8 cellular contexts compared by ENCODE assay signal in genomic region chr3:146543461-146544012, GRCh38. TPM values are rescaled to one million over a fixed set of nuclear protein-coding genes. Genes with fewer than 3 reads are reported as not detected.
DNase-seq lines count a peak whose midpoint lies in the region; ATAC-seq and TF ChIP-seq lines count a peak whose summit lies in the region.

No MANE protein-coding gene starts in this region.

- no peak overlapping the region for H2BK15ac ChIP-seq in mesenchymal stem cell (ENCODE audit: low read depth, poor library complexity, severe bottlenecking)

- no peak overlapping the region for H2BK12ac ChIP-seq in mesenchymal stem cell (ENCODE audit: low read length in 2 of 2)

- H2BK5ac ChIP-seq in mesenchymal stem cell (ENCODE audit: low read depth, low read length, poor library complexity, severe bottlenecking): no peak overlapping the region

- H3K18ac ChIP-seq in mesenchymal stem cell (ENCODE audit: low read depth in 1 of 2, low read length in 2 of 2): peak overlapping the region in 1 of 2 experiments; percentile 94

- no peak overlapping the region for H4K8ac ChIP-seq in mesenchymal stem cell (ENCODE audit: low read length)

- peak overlapping the region; percentile 92 for H3K9ac ChIP-seq in mesenchymal stem cell (ENCODE audit: low read length)

- H2BK120ac ChIP-seq in mesenchymal stem cell (ENCODE audit: low read depth, low read length): no peak overlapping the region

- peaks cover 4% of the 10 kb centered on the region for H3K79me1 ChIP-seq in mesenchymal stem cell (replicated peaks; ENCODE audit: low read length, poor library complexity, severe bottlenecking)

- H3K23ac ChIP-seq in mesenchymal stem cell (ENCODE audit: low read length in 2 of 2): no peak overlapping the region

- no peak overlapping the region for H3K14ac ChIP-seq in mesenchymal stem cell (ENCODE audit: low read length in 2 of 2)

- no peak overlapping the region for H2AK5ac ChIP-seq in mesenchymal stem cell (ENCODE audit: low read length, severe bottlenecking)

- H3K27ac ChIP-seq in coronary artery: peak overlapping the region; percentile 95 to 97
- H3K27ac ChIP-seq in mesenchymal stem cell (ENCODE audit: low read length, poor library complexity, severe bottlenecking): no peak overlapping the region
- peak overlapping the region; percentile 72 for H3K27ac ChIP-seq in aorta (ENCODE audit: low read depth in 1 of 2, low read length in 2 of 2)

- H3K4me2 ChIP-seq in mesenchymal stem cell (ENCODE audit: low read length, poor library complexity, severe bottlenecking): peak overlapping the region; percentile 84

- TF ChIP-seq CTCF in coronary artery (IDR thresholded peaks at IDR 0.05): no peak

- no peak overlapping the region for H2AFZ ChIP-seq in mesenchymal stem cell (ENCODE audit: low read depth, low read length)

- H4K91ac ChIP-seq in mesenchymal stem cell (ENCODE audit: low read length): no peak overlapping the region

- DNase-seq in activated CD4-positive, CD25-positive, alpha-beta regulatory T cell treated with anti-CD3 and anti-CD28 coated beads, Interleukin-2, amount 50 U/mL, for 72 hours: no peak
- peak; percentile 79 for DNase-seq in OCI-M1 (lab: John Stamatoyannopoulos, UW)
- DNase-seq in coronary artery (ENCODE audit: low spot score): no peak
- DNase-seq in mesenchymal stem cell: peak; percentile 63
- peak in 1 of 2 donors; percentile 47 for DNase-seq in aorta
- DNase-seq in GM19240 (ENCODE audit: insufficient read length, low spot score): no peak

- H3K4me3 ChIP-seq in coronary artery (peak overlapping the region; percentile 77), mesenchymal stem cell (ENCODE audit: insufficient read depth in 1 of 2, low read depth in 1 of 2, low read length in 2 of 2) (peak overlapping the region; percentile 78 to 81), aorta (ENCODE audit: low read length in 2 of 2) (peak overlapping the region; percentile 61)

- WGBS in mesenchymal stem cell: 2% methylated on average over 9 of the region's 10 CpGs
- WGBS in aorta, 2 donors: 2 to 6% methylated on average over 10 of the region's 10 CpGs

- H3K4me1 ChIP-seq in mesenchymal stem cell (ENCODE audit: control insufficient read depth, insufficient read depth, low read depth, low read length) (no peaks in the 10 kb centered on the region), aorta (ENCODE audit: control insufficient read depth in 1 of 2, insufficient read depth in 2 of 2, low read length in 2 of 2) (no peaks in the 10 kb centered on the region)

- peak; percentile 4 to 10 for ATAC-seq in activated CD4-positive, CD25-positive, alpha-beta regulatory T cell treated with anti-CD3 and anti-CD28 coated beads, Interleukin-2, amount 50 U/mL, for 24 hours
- ATAC-seq in HG02840 (IDR thresholded peaks at IDR 0.05; ENCODE audit: low FRiP score, unreplicated experiment): peak; percentile 6
- ATAC-seq in aorta (ENCODE audit: low FRiP score): peak; percentile 66

- no peak overlapping the region for H3K4ac ChIP-seq in mesenchymal stem cell (ENCODE audit: low read depth in 1 of 2, low read length in 2 of 2)

- H3K36me3 ChIP-seq in mesenchymal stem cell (ENCODE audit: control insufficient read depth in 1 of 2, insufficient read depth in 2 of 2, low read depth in 1 of 2, low read length in 2 of 2): peaks cover 3 to 5% of the 10 kb centered on the region in 2 experiments
- no peaks in the 10 kb centered on the region for H3K36me3 ChIP-seq in aorta (ENCODE audit: control insufficient read depth in 1 of 2, insufficient read depth in 2 of 2, low read length in 1 of 2)

- H3K9me3 ChIP-seq in mesenchymal stem cell (ENCODE audit: control insufficient read depth, low read length) (no peaks in the 10 kb centered on the region), aorta (ENCODE audit: control insufficient read depth, low read length) (no peaks in the 10 kb centered on the region)

- intact Hi-C loops in aorta (cut with DNase I): no loop called here

- H3K27me3 ChIP-seq in mesenchymal stem cell (ENCODE audit: control insufficient read depth in 1 of 2, insufficient read depth in 1 of 2, low read length in 2 of 2): no peaks in the 10 kb centered on the region
- H3K27me3 ChIP-seq in aorta (ENCODE audit: control insufficient read depth in 1 of 2, insufficient read depth in 2 of 2, low read length in 1 of 2): no peaks in the 10 kb centered on the region

RNA-seq across cellular contexts. Expression of gene PLSCR1, which starts 0.9 kb away (rescaled TPM):
- polyA plus RNA-seq in mesenchymal stem cell (2013, experiment 1 of 2): 28.7 TPM
- 26.6 TPM for polyA plus RNA-seq in mesenchymal stem cell (2013, experiment 2 of 2)
- 100 to 1,000 TPM; 149 to 193 TPM for total RNA-seq in aorta
- polyA plus RNA-seq in aorta: 10 to 100 TPM; 52.3 to 68.5 TPM

Comparison
In these comparisons a context has a peak if more than half of its experiments do, and no peak if none do; other contexts are left out.
1. ATAC-seq: peak in every context shown above with its lines; median percentile 66 in aorta; 7 in activated CD4-positive, CD25-positive, alpha-beta regulatory T cell treated with anti-CD3 and anti-CD28 coated beads, Interleukin-2, amount 50 U/mL, for 24 hours; 6 in HG02840.
2. DNase-seq: peak in OCI-M1 (single experiment) and mesenchymal stem cell (single experiment); none in activated CD4-positive, CD25-positive, alpha-beta regulatory T cell treated with anti-CD3 and anti-CD28 coated beads, Interleukin-2, amount 50 U/mL, for 72 hours (single experiment), coronary artery (single experiment) and GM19240 (single experiment).
3. Peak in every context shown above with its lines, with median percentiles within 50 percentile points of each other: H3K4me3 ChIP-seq.